ENCODE assay signal across 1 cellular context in the genomic region with DNA sequence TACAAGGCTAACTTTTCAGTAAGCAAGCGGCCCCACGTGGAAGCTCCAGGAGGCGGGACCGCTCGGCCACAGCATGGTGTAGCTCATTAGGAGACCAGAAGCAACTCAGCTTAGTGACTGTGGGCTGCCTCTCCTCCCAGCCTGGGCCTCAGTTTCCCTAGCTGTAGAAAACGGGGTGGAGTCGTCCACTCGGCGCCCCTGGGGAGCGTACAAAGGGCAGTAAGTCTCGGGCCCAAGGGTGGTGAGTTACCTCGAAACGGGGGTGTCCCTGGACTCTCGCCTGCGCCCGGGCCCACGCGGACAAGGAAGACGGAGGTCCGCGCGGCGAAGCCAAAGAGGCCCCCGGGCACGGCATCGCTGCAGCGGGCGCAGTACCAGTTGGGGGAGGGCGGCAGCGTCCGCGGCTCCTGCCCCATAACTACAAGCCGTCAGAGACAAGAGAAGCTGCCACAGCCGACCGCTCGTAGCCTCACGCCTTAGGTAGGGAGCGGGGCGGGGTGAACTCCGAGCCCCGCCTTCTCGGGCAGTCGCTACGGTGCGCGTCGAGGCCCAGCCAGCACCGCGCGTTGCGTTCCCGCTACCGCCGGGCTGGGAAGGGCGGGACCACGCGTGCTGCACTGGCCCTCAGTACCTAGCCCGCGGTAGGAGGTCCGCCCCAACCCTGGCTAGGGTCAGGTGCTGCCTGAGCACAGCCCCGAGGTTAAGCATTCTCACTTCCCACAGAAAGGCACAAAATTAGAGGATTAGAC.
TF ChIP-seq lines count a peak whose summit lies in the region.

TSS of gene GEMIN5 (minus strand) at position 494 of the 749 bp plus-strand sequence. CDS start at position 416, 78 bp downstream.

TF ChIP-seq in HepG2, 621 proteins besides CTCF, POLR2A, EP300 and RAD21 (continued from another document and continues in another):
- TF ChIP-seq, protein P1, sequence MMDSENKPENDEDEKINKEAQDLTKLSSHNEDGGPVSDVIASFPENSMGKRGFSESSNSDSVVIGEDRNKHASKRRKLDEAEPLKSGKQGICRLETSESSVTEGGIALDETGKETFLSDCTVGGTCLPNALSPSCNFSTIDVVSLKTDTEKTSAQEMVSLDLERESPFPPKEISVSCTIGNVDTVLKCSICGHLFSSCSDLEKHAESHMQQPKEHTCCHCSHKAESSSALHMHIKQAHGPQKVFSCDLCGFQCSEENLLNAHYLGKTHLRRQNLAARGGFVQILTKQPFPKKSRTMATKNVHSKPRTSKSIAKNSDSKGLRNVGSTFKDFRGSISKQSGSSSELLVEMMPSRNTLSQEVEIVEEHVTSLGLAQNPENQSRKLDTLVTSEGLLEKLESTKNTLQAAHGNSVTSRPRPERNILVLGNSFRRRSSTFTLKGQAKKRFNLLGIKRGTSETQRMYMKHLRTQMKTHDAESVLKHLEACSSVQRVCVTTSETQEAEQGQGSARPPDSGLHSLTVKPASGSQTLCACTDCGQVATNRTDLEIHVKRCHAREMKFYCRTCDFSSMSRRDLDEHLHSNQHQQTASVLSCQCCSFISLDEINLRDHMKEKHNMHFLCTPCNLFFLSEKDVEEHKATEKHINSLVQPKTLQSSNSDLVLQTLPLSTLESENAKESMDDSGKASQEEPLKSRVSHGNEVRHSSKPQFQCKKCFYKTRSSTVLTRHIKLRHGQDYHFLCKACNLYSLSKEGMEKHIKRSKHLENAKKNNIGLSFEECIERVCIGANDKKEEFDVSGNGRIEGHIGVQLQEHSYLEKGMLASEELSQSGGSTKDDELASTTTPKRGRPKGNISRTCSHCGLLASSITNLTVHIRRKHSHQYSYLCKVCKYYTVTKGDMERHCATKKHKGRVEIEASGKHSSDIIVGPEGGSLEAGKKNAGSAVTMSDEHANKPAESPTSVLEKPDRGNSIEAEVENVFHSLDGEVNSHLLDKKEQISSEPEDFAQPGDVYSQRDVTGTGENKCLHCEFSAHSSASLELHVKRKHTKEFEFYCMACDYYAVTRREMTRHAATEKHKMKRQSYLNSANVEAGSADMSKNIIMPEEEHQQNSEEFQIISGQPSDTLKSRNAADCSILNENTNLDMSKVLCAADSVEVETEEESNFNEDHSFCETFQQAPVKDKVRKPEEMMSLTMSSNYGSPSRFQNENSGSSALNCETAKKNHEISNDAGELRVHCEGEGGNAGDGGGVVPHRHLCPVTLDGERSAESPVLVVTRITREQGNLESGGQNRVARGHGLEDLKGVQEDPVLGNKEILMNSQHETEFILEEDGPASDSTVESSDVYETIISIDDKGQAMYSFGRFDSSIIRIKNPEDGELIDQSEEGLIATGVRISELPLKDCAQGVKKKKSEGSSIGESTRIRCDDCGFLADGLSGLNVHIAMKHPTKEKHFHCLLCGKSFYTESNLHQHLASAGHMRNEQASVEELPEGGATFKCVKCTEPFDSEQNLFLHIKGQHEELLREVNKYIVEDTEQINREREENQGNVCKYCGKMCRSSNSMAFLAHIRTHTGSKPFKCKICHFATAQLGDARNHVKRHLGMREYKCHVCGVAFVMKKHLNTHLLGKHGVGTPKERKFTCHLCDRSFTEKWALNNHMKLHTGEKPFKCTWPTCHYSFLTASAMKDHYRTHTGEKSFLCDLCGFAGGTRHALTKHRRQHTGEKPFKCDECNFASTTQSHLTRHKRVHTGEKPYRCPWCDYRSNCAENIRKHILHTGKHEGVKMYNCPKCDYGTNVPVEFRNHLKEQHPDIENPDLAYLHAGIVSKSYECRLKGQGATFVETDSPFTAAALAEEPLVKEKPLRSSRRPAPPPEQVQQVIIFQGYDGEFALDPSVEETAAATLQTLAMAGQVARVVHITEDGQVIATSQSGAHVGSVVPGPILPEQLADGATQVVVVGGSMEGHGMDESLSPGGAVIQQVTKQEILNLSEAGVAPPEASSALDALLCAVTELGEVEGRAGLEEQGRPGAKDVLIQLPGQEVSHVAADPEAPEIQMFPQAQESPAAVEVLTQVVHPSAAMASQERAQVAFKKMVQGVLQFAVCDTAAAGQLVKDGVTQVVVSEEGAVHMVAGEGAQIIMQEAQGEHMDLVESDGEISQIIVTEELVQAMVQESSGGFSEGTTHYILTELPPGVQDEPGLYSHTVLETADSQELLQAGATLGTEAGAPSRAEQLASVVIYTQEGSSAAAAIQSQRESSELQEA (CRISPR knock-in tag; IDR thresholded peaks at IDR 0.05; ENCODE audit: not compliant biosample characterization): peak; percentile 91
- peak; percentile 96; the same call in 1 of the 2 replicates for TF ChIP-seq ZNF788 (CRISPR knock-in tag; IDR thresholded peaks at IDR 0.05; ENCODE audit: borderline replicate concordance)
- peak; percentile 97 for TF ChIP-seq ZNF556 (CRISPR knock-in tag; IDR thresholded peaks at IDR 0.05; ENCODE audit: borderline replicate concordance)
- TF ChIP-seq NFKBIZ (CRISPR knock-in tag; IDR thresholded peaks at IDR 0.05): no peak
- TF ChIP-seq NFIB (CRISPR knock-in tag; IDR thresholded peaks at IDR 0.05; ENCODE audit: borderline replicate concordance): no peak
- no peak; the same call in 1 of the 2 replicates for TF ChIP-seq CREBL2 (CRISPR knock-in tag; IDR thresholded peaks at IDR 0.05; ENCODE audit: borderline replicate concordance)
- TF ChIP-seq CC2D1A (CRISPR knock-in tag; IDR thresholded peaks at IDR 0.05): no peak
- no peak for TF ChIP-seq RARG (CRISPR knock-in tag; IDR thresholded peaks at IDR 0.05; ENCODE audit: low read depth)
- TF ChIP-seq TBX3 (IDR thresholded peaks at IDR 0.05; ENCODE audit: borderline replicate concordance): 0 out of 2 replicates have a peak, but pooled peaks have one; percentile 11
- no peak for TF ChIP-seq BCLAF1 (IDR thresholded peaks at IDR 0.05)
- TF ChIP-seq KLF9 (CRISPR knock-in tag; IDR thresholded peaks at IDR 0.05; ENCODE audit: low read depth): peak; percentile 26; the same call in 1 of the 2 replicates
- TF ChIP-seq ZFP90 (CRISPR knock-in tag; IDR thresholded peaks at IDR 0.05; ENCODE audit: borderline replicate concordance): peak; percentile 66; the same call in 1 of the 2 replicates
- TF ChIP-seq ZNF292 (CRISPR knock-in tag; IDR thresholded peaks at IDR 0.05; ENCODE audit: borderline replicate concordance, low read depth): no peak; the same call in none of the 2 replicates
- TF ChIP-seq ZNF652 (CRISPR knock-in tag; IDR thresholded peaks at IDR 0.05; ENCODE audit: borderline replicate concordance, low read depth): no peak
- TF ChIP-seq, protein P2, sequence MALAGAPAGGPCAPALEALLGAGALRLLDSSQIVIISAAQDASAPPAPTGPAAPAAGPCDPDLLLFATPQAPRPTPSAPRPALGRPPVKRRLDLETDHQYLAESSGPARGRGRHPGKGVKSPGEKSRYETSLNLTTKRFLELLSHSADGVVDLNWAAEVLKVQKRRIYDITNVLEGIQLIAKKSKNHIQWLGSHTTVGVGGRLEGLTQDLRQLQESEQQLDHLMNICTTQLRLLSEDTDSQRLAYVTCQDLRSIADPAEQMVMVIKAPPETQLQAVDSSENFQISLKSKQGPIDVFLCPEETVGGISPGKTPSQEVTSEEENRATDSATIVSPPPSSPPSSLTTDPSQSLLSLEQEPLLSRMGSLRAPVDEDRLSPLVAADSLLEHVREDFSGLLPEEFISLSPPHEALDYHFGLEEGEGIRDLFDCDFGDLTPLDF (CRISPR knock-in tag; IDR thresholded peaks at IDR 0.05): peak; percentile 76
- TF ChIP-seq BCL3 (CRISPR knock-in tag; IDR thresholded peaks at IDR 0.05): peak; percentile 73; the same call in 1 of the 2 replicates
- no peak for TF ChIP-seq ZBTB42 (CRISPR knock-in tag; IDR thresholded peaks at IDR 0.05)
- peak; percentile 62; the same call in 1 of the 2 replicates for TF ChIP-seq SMAD9 (CRISPR knock-in tag; IDR thresholded peaks at IDR 0.05)
- peak; percentile 42; the same call in 1 of the 2 replicates for TF ChIP-seq PCBP1 (IDR thresholded peaks at IDR 0.05; ENCODE audit: borderline replicate concordance, low read depth, low read length)
- no peak; the same call in 1 of the 2 replicates for TF ChIP-seq ZNF589 (CRISPR knock-in tag; conservative IDR thresholded peaks at IDR 0.05)
- peak; percentile 34 for TF ChIP-seq MED8 (CRISPR knock-in tag; IDR thresholded peaks at IDR 0.05; ENCODE audit: insufficient replicate concordance)
- peak; percentile 94 for TF ChIP-seq KMT2A (CRISPR knock-in tag; IDR thresholded peaks at IDR 0.05)
- TF ChIP-seq ZNF343 (CRISPR knock-in tag; IDR thresholded peaks at IDR 0.05): peak; percentile 51; the same call in 1 of the 2 replicates
- TF ChIP-seq ZNF790 (CRISPR knock-in tag; IDR thresholded peaks at IDR 0.05; ENCODE audit: borderline replicate concordance): no peak
- TF ChIP-seq, protein P3, sequence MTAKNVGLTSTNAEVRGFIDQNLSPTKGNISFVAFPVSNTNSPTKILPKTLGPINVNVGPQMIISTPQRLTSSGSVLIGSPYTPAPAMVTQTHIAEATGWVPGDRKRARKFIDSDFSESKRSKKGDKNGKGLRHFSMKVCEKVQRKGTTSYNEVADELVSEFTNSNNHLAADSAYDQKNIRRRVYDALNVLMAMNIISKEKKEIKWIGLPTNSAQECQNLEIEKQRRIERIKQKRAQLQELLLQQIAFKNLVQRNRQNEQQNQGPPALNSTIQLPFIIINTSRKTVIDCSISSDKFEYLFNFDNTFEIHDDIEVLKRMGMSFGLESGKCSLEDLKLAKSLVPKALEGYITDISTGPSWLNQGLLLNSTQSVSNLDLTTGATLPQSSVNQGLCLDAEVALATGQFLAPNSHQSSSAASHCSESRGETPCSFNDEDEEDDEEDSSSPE (CRISPR knock-in tag; IDR thresholded peaks at IDR 0.05): peak; percentile 92
- TF ChIP-seq SP4 (CRISPR knock-in tag; IDR thresholded peaks at IDR 0.05): peak; percentile 92
- TF ChIP-seq ZNF782 (CRISPR knock-in tag; IDR thresholded peaks at IDR 0.05; ENCODE audit: borderline replicate concordance): peak; percentile 88; the same call in 1 of the 2 replicates
- TF ChIP-seq, protein P4, sequence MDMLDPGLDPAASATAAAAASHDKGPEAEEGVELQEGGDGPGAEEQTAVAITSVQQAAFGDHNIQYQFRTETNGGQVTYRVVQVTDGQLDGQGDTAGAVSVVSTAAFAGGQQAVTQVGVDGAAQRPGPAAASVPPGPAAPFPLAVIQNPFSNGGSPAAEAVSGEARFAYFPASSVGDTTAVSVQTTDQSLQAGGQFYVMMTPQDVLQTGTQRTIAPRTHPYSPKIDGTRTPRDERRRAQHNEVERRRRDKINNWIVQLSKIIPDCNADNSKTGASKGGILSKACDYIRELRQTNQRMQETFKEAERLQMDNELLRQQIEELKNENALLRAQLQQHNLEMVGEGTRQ (IDR thresholded peaks at IDR 0.05; ENCODE audit: low read depth, low read length): no peak
- TF ChIP-seq, protein P4 (CRISPR knock-in tag; IDR thresholded peaks at IDR 0.05; ENCODE audit: borderline replicate concordance): peak; percentile 18; the same call in 1 of the 2 replicates
- peak; percentile 71; the same call in 1 of the 2 replicates for TF ChIP-seq ZNF607 (CRISPR knock-in tag; IDR thresholded peaks at IDR 0.05; ENCODE audit: borderline replicate concordance)
- TF ChIP-seq ISL2 (CRISPR knock-in tag; IDR thresholded peaks at IDR 0.05): peak; percentile 60
- no peak for TF ChIP-seq ZNF577 (CRISPR knock-in tag; IDR thresholded peaks at IDR 0.05; ENCODE audit: borderline replicate concordance, low read depth)
- no peak for TF ChIP-seq ZFP62 (CRISPR knock-in tag; IDR thresholded peaks at IDR 0.05)
- TF ChIP-seq, protein P5, sequence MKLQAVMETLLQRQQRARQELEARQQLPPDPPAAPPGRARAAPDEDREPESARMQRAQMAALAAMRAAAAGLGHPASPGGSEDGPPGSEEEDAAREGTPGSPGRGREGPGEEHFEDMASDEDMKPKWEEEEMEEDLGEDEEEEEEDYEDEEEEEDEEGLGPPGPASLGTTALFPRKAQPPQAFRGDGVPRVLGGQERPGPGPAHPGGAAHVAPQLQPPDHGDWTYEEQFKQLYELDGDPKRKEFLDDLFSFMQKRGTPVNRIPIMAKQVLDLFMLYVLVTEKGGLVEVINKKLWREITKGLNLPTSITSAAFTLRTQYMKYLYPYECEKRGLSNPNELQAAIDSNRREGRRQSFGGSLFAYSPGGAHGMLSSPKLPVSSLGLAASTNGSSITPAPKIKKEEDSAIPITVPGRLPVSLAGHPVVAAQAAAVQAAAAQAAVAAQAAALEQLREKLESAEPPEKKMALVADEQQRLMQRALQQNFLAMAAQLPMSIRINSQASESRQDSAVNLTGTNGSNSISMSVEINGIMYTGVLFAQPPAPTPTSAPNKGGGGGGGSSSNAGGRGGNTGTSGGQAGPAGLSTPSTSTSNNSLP (IDR thresholded peaks at IDR 0.05; ENCODE audit: low read depth, low read length): no peak
- no peak; the same call in 1 of the 2 replicates for TF ChIP-seq MEF2D (CRISPR knock-in tag; IDR thresholded peaks at IDR 0.05)
- TF ChIP-seq RNF2 (conservative IDR thresholded peaks at IDR 0.05; ENCODE audit: low read depth): peak; percentile 58; the same call in 1 of the 2 replicates
